ENCODE assay signal across 8 cellular contexts in genomic region chr20:10427060-10427692, GRCh38. TPM values are rescaled to one million over a fixed set of nuclear protein-coding genes. Genes with fewer than 3 reads are reported as not detected.
DNase-seq lines count a peak whose midpoint lies in the region; ATAC-seq and TF ChIP-seq lines count a peak whose summit lies in the region.

No MANE protein-coding gene starts in this region.

- peak; percentile 64 for TF ChIP-seq CTCF in endothelial cell (IDR thresholded peaks at IDR 0.05; ENCODE audit: unreplicated experiment)

- peaks cover 33% of the 10 kb centered on the region for H3K4me1 Mint-ChIP-seq in T-helper 2 cell treated with Interferon-gamma antibody and Interleukin-4, amounts not matched to agents 5 μg/mL and 100 μg/mL, for 36 hours (ENCODE audit: low read depth)
- H3K4me1 Mint-ChIP-seq in activated CD4-positive, alpha-beta T cell treated with anti-CD3 and anti-CD28 coated beads, Interleukin-2, amount 10 ng/mL, durations not matched to agents 24 days and 14 days, result peaks cover 21% of the 10 kb centered on the region
- peaks cover 13% of the 10 kb centered on the region for H3K4me1 Mint-ChIP-seq in endothelial cell (ENCODE audit: unreplicated experiment)

- H3K27ac ChIP-seq in aorta (ENCODE audit: low read depth in 1 of 2, low read length in 2 of 2), result no peak overlapping the region

- H3K4me3 ChIP-seq in aorta (ENCODE audit: low read length in 2 of 2), result no peak overlapping the region

- no peaks in the 10 kb centered on the region for H3K27me3 Mint-ChIP-seq in T-helper 2 cell treated with Interferon-gamma antibody and Interleukin-4, amounts not matched to agents 5 μg/mL and 100 μg/mL, for 36 hours (ENCODE audit: low read depth)
- H3K27me3 Mint-ChIP-seq in activated CD4-positive, alpha-beta T cell treated with anti-CD3 and anti-CD28 coated beads, Interleukin-2, amount 10 ng/mL, durations not matched to agents 24 days and 14 days, result no peaks in the 10 kb centered on the region
- peaks cover 4% of the 10 kb centered on the region for H3K27me3 Mint-ChIP-seq in endothelial cell (ENCODE audit: unreplicated experiment)

- no peak overlapping the region for H3K4me3 Mint-ChIP-seq in T-helper 2 cell treated with Interferon-gamma antibody and Interleukin-4, amounts not matched to agents 5 μg/mL and 100 μg/mL, for 36 hours
- H3K4me3 Mint-ChIP-seq in activated CD4-positive, alpha-beta T cell treated with anti-CD3 and anti-CD28 coated beads, Interleukin-2, amount 10 ng/mL, durations not matched to agents 24 days and 14 days, result no peak overlapping the region
- no peak overlapping the region for H3K4me3 Mint-ChIP-seq in endothelial cell (ENCODE audit: unreplicated experiment)

- H3K9me3 Mint-ChIP-seq in T-helper 2 cell treated with Interferon-gamma antibody and Interleukin-4, amounts not matched to agents 5 μg/mL and 100 μg/mL, for 36 hours, result no peaks in the 10 kb centered on the region
- no peaks in the 10 kb centered on the region for H3K9me3 Mint-ChIP-seq in activated CD4-positive, alpha-beta T cell treated with anti-CD3 and anti-CD28 coated beads, Interleukin-2, amount 10 ng/mL, durations not matched to agents 24 days and 14 days
- H3K9me3 Mint-ChIP-seq in endothelial cell (ENCODE audit: unreplicated experiment), result no peaks in the 10 kb centered on the region

- DNase-seq in T-helper 2 cell (peak in 4 of 5 experiments; percentile 7 to 54 (median 24)), NCI-H1436 treated with DMSO at 0.1 percent for 48 hours (lab: John Stamatoyannopoulos, UW) (peak; percentile 10), endothelial cell (ENCODE audit: low spot score) (peak; percentile 41), myocyte (ENCODE audit: low read depth) (peak; percentile 71), aorta (peak; percentile 67 to 80)
- DNase-seq in T-helper 2 cell treated with Interferon-gamma antibody and Interleukin-4, amounts not matched to agents 5 μg/mL and 100 μg/mL, for 36 hours (ENCODE audit: low spot score), result no peak
- DNase-seq in activated CD4-positive, alpha-beta T cell treated with anti-CD3 and anti-CD28 coated beads, Interleukin-2, amount 10 ng/mL, durations not matched to agents 24 days and 14 days, result peak; percentile 79

- no peaks in the 10 kb centered on the region for H3K9me3 ChIP-seq in aorta (ENCODE audit: control insufficient read depth, low read length)

- no peaks in the 10 kb centered on the region for H3K36me3 ChIP-seq in aorta (ENCODE audit: control insufficient read depth in 1 of 2, insufficient read depth in 2 of 2, low read length in 1 of 2)

- no peak overlapping the region for H3K27ac Mint-ChIP-seq in T-helper 2 cell treated with Interferon-gamma antibody and Interleukin-4, amounts not matched to agents 5 μg/mL and 100 μg/mL, for 36 hours
- H3K27ac Mint-ChIP-seq in activated CD4-positive, alpha-beta T cell treated with anti-CD3 and anti-CD28 coated beads, Interleukin-2, amount 10 ng/mL, durations not matched to agents 24 days and 14 days, result no peak overlapping the region
- no peak overlapping the region for H3K27ac Mint-ChIP-seq in endothelial cell (ENCODE audit: unreplicated experiment)

- intact Hi-C loops in activated CD4-positive, alpha-beta T cell treated with anti-CD3 and anti-CD28 coated beads, Interleukin-2, amount 10 ng/mL, durations not matched to agents 24 days and 14 days (cut with micrococcal nuclease), result loop anchor here (1.0 to 10.0 kb wide), 2 partner anchors 112 to 449 kb away; no protein-coding TSS in a partner anchor
- intact Hi-C loops in aorta (cut with DNase I), result loop anchor here in 1 of 2 donors (5.0 to 10.0 kb wide), 2 partner anchors 202 to 450 kb away; no protein-coding TSS in a partner anchor

- no peaks in the 10 kb centered on the region for H3K27me3 ChIP-seq in aorta (ENCODE audit: control insufficient read depth in 1 of 2, insufficient read depth in 2 of 2, low read length in 1 of 2)

- no peaks in the 10 kb centered on the region for H3K4me1 ChIP-seq in aorta (ENCODE audit: control insufficient read depth in 1 of 2, insufficient read depth in 2 of 2, low read length in 2 of 2)

- 11 to 12% methylated on average over 3 of the region's 3 CpGs for WGBS in aorta, 2 donors

- ATAC-seq in aorta (ENCODE audit: low FRiP score) (no peak), HG03457 (IDR thresholded peaks at IDR 0.05; ENCODE audit: unreplicated experiment) (no peak)

- peaks cover 8% of the 10 kb centered on the region for H3K36me3 Mint-ChIP-seq in T-helper 2 cell treated with Interferon-gamma antibody and Interleukin-4, amounts not matched to agents 5 μg/mL and 100 μg/mL, for 36 hours (ENCODE audit: low read depth)
- peaks cover 4% of the 10 kb centered on the region for H3K36me3 Mint-ChIP-seq in activated CD4-positive, alpha-beta T cell treated with anti-CD3 and anti-CD28 coated beads, Interleukin-2, amount 10 ng/mL, durations not matched to agents 24 days and 14 days (ENCODE audit: low read depth)
- H3K36me3 Mint-ChIP-seq in endothelial cell (ENCODE audit: low read depth, unreplicated experiment), result no peaks in the 10 kb centered on the region

RNA-seq across cellular contexts. Expression of gene MKKS, which starts 6.8 kb away (rescaled TPM):
- total RNA-seq in activated CD4-positive, alpha-beta T cell treated with anti-CD3 and anti-CD28 coated beads, Interleukin-2, amount 10 ng/mL, durations not matched to agents 24 days and 14 days, result 8.0 and 8.9 TPM in 2 replicates
- total RNA-seq in endothelial cell (ENCODE audit: unreplicated experiment) (10.6 TPM), myocyte (11.2 and 13.5 TPM in 2 replicates), aorta (10 to 100 TPM; 12.0 to 15.3 TPM)
- polyA plus RNA-seq in myocyte (2012), result 13.7 TPM
- polyA plus RNA-seq in aorta, result 10 to 100 TPM; 18.5 to 19.4 TPM

RNA-seq across cellular contexts. Expression of gene SLX4IP, which starts 7.9 kb away (rescaled TPM):
- 5.9 and 6.6 TPM in 2 replicates for total RNA-seq in activated CD4-positive, alpha-beta T cell treated with anti-CD3 and anti-CD28 coated beads, Interleukin-2, amount 10 ng/mL, durations not matched to agents 24 days and 14 days
- total RNA-seq in endothelial cell (ENCODE audit: unreplicated experiment) (6.8 TPM), myocyte (3.0 and 4.2 TPM in 2 replicates), aorta (1 to 10 TPM; 3.5 to 5.6 TPM)
- 1.9 TPM for polyA plus RNA-seq in myocyte (2012)
- 1 to 10 TPM; 1.4 to 3.0 TPM for polyA plus RNA-seq in aorta
